ENCODE assay signal across 13 cellular contexts in the genomic region with DNA sequence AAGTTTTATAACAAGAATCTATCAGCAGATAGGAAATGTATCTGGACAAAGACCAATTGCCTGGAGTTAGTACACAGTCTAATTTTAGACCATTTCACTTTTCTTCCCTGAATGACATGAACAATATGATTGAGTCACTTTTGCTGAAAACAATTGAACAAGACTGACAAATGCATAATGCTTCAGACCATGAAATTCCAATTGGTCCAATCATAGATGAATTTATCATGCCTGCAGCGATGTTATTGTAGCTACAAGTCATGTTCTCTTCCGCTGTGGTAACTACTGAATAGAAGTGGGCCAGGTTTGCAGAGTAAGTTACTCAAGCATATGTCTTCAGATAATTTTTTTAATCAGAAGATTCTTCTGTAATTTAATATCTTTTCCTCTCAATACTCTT.
"Had no signal": no experiment of that assay in that cellular context is flagged by ENCODE, and none has a peak within 500 bp of the region (broad histone marks: within the 10 kb centered on the region; RNA-seq: fewer than 3 reads in every experiment).

No MANE protein-coding gene starts in this region.

- H3K4me1 ChIP-seq: adrenal gland, right atrium auricular region had no signal

- DNase-seq: activated CD4-positive, alpha-beta memory T cell treated with anti-CD3 and anti-CD28 coated beads for 36 hours; activated effector memory CD4-positive, alpha-beta T cell treated with anti-CD3 and anti-CD28 coated beads, Interleukin-2, amount 50 U/mL, for 16 hours; activated T-cell treated with anti-CD3 and anti-CD28 coated beads, Interleukin-2, amount 50 U/mL, for 48 hours; adrenal gland; cerebellar nuclear complex; effector CD8-positive, alpha-beta T cell; left ventricle myocardium superior; mesenchymal stem cell; natural killer cell; occipital lobe; WERI-Rb-1 had no signal

- H3K4me3 ChIP-seq: adrenal gland, right atrium auricular region, skin epidermis had no signal

- H3K9me3 ChIP-seq: adrenal gland, right atrium auricular region had no signal

- H3K27me3 ChIP-seq: adrenal gland, right atrium auricular region had no signal

- H3K36me3 ChIP-seq: adrenal gland, right atrium auricular region, WERI-Rb-1 had no signal

- ATAC-seq: left ventricle myocardium superior, natural killer cell had no signal

- H3K27ac ChIP-seq: adrenal gland, right atrium auricular region, skin epidermis, WERI-Rb-1 had no signal
